ENCODE assay signal across 8 cellular contexts in genomic region chr19:48481191-48481500, GRCh38.
DNase-seq lines count a peak whose midpoint lies in the region; ATAC-seq and TF ChIP-seq lines count a peak whose summit lies in the region.

No MANE protein-coding gene starts in this region.

- DNase-seq in stimulated activated naive B cell treated with anti-CD40 and anti-IgM and Interleukin-4, amounts not matched to agents 10 μg/mL and 1 μg/mL and 100 μg/mL, for 72 hours, result no peak
- DNase-seq in central memory CD4-positive, alpha-beta T cell, result no peak
- DNase-seq in HuH-7 (ENCODE audit: low spot score), result no peak

- H3K27ac Mint-ChIP-seq in activated naive CD8-positive, alpha-beta T cell, result peak overlapping the region; percentile 93
- H3K27ac Mint-ChIP-seq in stimulated activated naive B cell treated with anti-CD40 and anti-IgM and Interleukin-4, amounts not matched to agents 10 μg/mL and 1 μg/mL and 100 μg/mL, for 72 hours, result peak overlapping the region; percentile 93

- peaks cover 21% of the 10 kb centered on the region for H3K4me1 Mint-ChIP-seq in activated naive CD8-positive, alpha-beta T cell (ENCODE audit: low read depth)
- H3K4me1 Mint-ChIP-seq in stimulated activated naive B cell treated with anti-CD40 and anti-IgM and Interleukin-4, amounts not matched to agents 10 μg/mL and 1 μg/mL and 100 μg/mL, for 72 hours, result peaks cover 14 to 19% of the 10 kb centered on the region in 2 donors

- H3K4me3 ChIP-seq in GM12875 (ENCODE audit: low read depth, low read length) (peak overlapping the region; percentile 26), iPS-11a (ENCODE audit: low read depth, low read length) (peak overlapping the region; percentile 39)

- no peak for ATAC-seq in stimulated activated naive B cell treated with anti-CD40 and anti-IgM and Interleukin-4, amounts not matched to agents 10 μg/mL and 1 μg/mL and 100 μg/mL, for 72 hours (replicated peaks)
- ATAC-seq in HG03571 (IDR thresholded peaks at IDR 0.05; ENCODE audit: unreplicated experiment), result no peak
- no peak for ATAC-seq in HG02610 (IDR thresholded peaks at IDR 0.05; ENCODE audit: unreplicated experiment)

- no peaks in the 10 kb centered on the region for H3K27me3 Mint-ChIP-seq in activated naive CD8-positive, alpha-beta T cell
- peaks cover under 1 to 11% of the 10 kb centered on the region in 2 donors for H3K27me3 Mint-ChIP-seq in stimulated activated naive B cell treated with anti-CD40 and anti-IgM and Interleukin-4, amounts not matched to agents 10 μg/mL and 1 μg/mL and 100 μg/mL, for 72 hours

- TF ChIP-seq CTCF in GM12875 (IDR thresholded peaks at IDR 0.05; ENCODE audit: borderline replicate concordance, insufficient read depth, low read depth, low read length), result no peak

- H3K36me3 Mint-ChIP-seq in activated naive CD8-positive, alpha-beta T cell, result peaks cover 3% of the 10 kb centered on the region
- H3K36me3 Mint-ChIP-seq in stimulated activated naive B cell treated with anti-CD40 and anti-IgM and Interleukin-4, amounts not matched to agents 10 μg/mL and 1 μg/mL and 100 μg/mL, for 72 hours, result peaks cover 0 to 9% of the 10 kb centered on the region in 2 donors

- H3K4me3 Mint-ChIP-seq in activated naive CD8-positive, alpha-beta T cell, result peak overlapping the region; percentile 87
- peak overlapping the region; percentile 85 to 94 for H3K4me3 Mint-ChIP-seq in stimulated activated naive B cell treated with anti-CD40 and anti-IgM and Interleukin-4, amounts not matched to agents 10 μg/mL and 1 μg/mL and 100 μg/mL, for 72 hours

- no peaks in the 10 kb centered on the region for H3K9me3 Mint-ChIP-seq in activated naive CD8-positive, alpha-beta T cell (ENCODE audit: low read depth)
- no peaks in the 10 kb centered on the region for H3K9me3 Mint-ChIP-seq in stimulated activated naive B cell treated with anti-CD40 and anti-IgM and Interleukin-4, amounts not matched to agents 10 μg/mL and 1 μg/mL and 100 μg/mL, for 72 hours
